ENCODE assay signal across 8 cellular contexts in genomic region chr12:48156648-48157015, GRCh38. TPM values are rescaled to one million over a fixed set of nuclear protein-coding genes. Genes with fewer than 3 reads are reported as not detected.
A peak's percentile ranks its signal among the peaks of the same experiment; 100 is the strongest.
DNase-seq lines count a peak whose midpoint lies in the region; ATAC-seq, FAIRE-seq and TF ChIP-seq lines count a peak whose summit lies in the region.

No MANE protein-coding gene starts in this region.

- no peaks in the 10 kb centered on the region for H3K9me2 ChIP-seq in neural cell (ENCODE audit: insufficient read depth, low read length)

- H3K79me2 ChIP-seq in H1 (ENCODE audit: control insufficient read depth in 1 of 2, insufficient read depth in 2 of 2, low read length in 2 of 2) (no peaks in the 10 kb centered on the region), neural cell (replicated peaks; ENCODE audit: insufficient read depth, low read length) (peaks cover 16% of the 10 kb centered on the region)

- H4K20me1 ChIP-seq in H1 (replicated peaks in 1 of 2; ENCODE audit: control insufficient read depth in 1 of 2, insufficient read depth in 2 of 2, low read length in 2 of 2) (no peaks in the 10 kb centered on the region), neural cell (ENCODE audit: insufficient read depth) (no peaks in the 10 kb centered on the region)

- H3K79me1 ChIP-seq in H1 (ENCODE audit: low read depth, low read length): no peaks in the 10 kb centered on the region

- POLR2A ChIA-PET in H1 (lab: Charles Lee; ENCODE audit: partially characterized antibody): interaction anchor here (0.7 to 3.1 kb wide), 12 partner anchors 9 to 451 kb away, joined by 3 to 21 read pairs (median 4); partner anchors contain the start of genes PFKM, RPAP3 and SENP1

- H2AFZ ChIP-seq in H1 (ENCODE audit: low read length) (peak overlapping the region; percentile 83), neural cell (ENCODE audit: low read depth, low read length) (peak overlapping the region; percentile 95)

- CTCF ChIA-PET in H1 (lab: Charles Lee; ENCODE audit: partially characterized antibody): interaction anchor here (0.6 to 3.6 kb wide), 13 partner anchors 10 to 470 kb away, joined by 3 to 16 read pairs (median 5); partner anchors contain the start of gene PFKM

- no peaks in the 10 kb centered on the region for H3F3A ChIP-seq in neural cell (ENCODE audit: insufficient read depth, low read length, poor library complexity, severe bottlenecking)

- H4K5ac ChIP-seq in H1 (ENCODE audit: insufficient read length, low read depth, low read length): no peak overlapping the region

- no peak overlapping the region for H3K4ac ChIP-seq in H1 (replicated peaks; ENCODE audit: insufficient read length, low read depth, low read length)

- H3K9me3 ChIP-seq in NT2/D1 (ENCODE audit: insufficient read depth, low read length): no peaks in the 10 kb centered on the region
- no peaks in the 10 kb centered on the region for H3K9me3 ChIP-seq in H1 (ENCODE audit: insufficient read depth in 2 of 2, low read depth in 1 of 2, low read length in 1 of 2)
- no peaks in the 10 kb centered on the region for H3K9me3 ChIP-seq in neural cell (ENCODE audit: low read length)

- no peak for TF ChIP-seq POLR2A in H1 (IDR thresholded peaks at IDR 0.05; ENCODE audit: control extremely low read depth in 1 of 2, low read depth in 2 of 2, low read length in 2 of 2)

- peaks cover 3% of the 10 kb centered on the region for H3K36me3 ChIP-seq in NT2/D1 (ENCODE audit: insufficient read depth, insufficient read length, low read length)
- no peaks in the 10 kb centered on the region for H3K36me3 ChIP-seq in H1 (ENCODE audit: control insufficient read depth in 2 of 4, insufficient read depth in 4 of 4, low read length in 3 of 4)
- H3K36me3 ChIP-seq in neural cell (ENCODE audit: insufficient read depth, low read length): peaks cover 5% of the 10 kb centered on the region

- no peak for ATAC-seq in HG02884 (IDR thresholded peaks at IDR 0.05; ENCODE audit: unreplicated experiment)

- H3K4me2 ChIP-seq in H1 (ENCODE audit: insufficient read depth in 1 of 2, low read depth in 2 of 2, low read length in 2 of 2) (peak overlapping the region; percentile 63 to 85), neural cell (ENCODE audit: low read length) (peak overlapping the region; percentile 71)

- H3K27ac ChIP-seq in C4-2B (peak overlapping the region; percentile 82), H1 (ENCODE audit: low read depth, low read length) (no peak overlapping the region), neural cell (ENCODE audit: low read length) (peak overlapping the region; percentile 96)

- H3K23me2 ChIP-seq in H1 (ENCODE audit: low read depth, low read length): peaks cover 4% of the 10 kb centered on the region; the same call in 1 of the 2 replicates

- no peak overlapping the region for H2AK5ac ChIP-seq in H1 (ENCODE audit: low read depth, low read length)

- H3K4me3 ChIP-seq in NT2/D1 (ENCODE audit: insufficient read length, low read depth) (peak overlapping the region; percentile 94), H1 (ENCODE audit: extremely low read depth in 1 of 4, insufficient read depth in 2 of 4, low read depth in 3 of 4, low read length in 4 of 4) (peak overlapping the region; percentile 86 to 94 (median 92)), neural cell (ENCODE audit: low read length) (peak overlapping the region; percentile 89)

- H2BK120ac ChIP-seq in H1 (replicated peaks; ENCODE audit: low read depth, low read length): no peak overlapping the region

- FAIRE-seq in H1 (lab: Jason Lieb, UNC): no peak

- H2BK20ac ChIP-seq in H1 (ENCODE audit: low read length): no peak overlapping the region

- no peak overlapping the region for H3K56ac ChIP-seq in H1 (replicated peaks; ENCODE audit: insufficient read length, low read depth, low read length)

- no peak overlapping the region for H2BK12ac ChIP-seq in H1 (ENCODE audit: low read depth, low read length)

- no peak for TF ChIP-seq RAD21 in H1 (IDR thresholded peaks at IDR 0.05 in 1 of 2, conservative IDR thresholded peaks at IDR 0.05 in 1 of 2; ENCODE audit: low read depth in 2 of 2, low read length in 2 of 2)
- no peak for TF ChIP-seq RAD21 in neural cell (conservative IDR thresholded peaks at IDR 0.05)

- no peak overlapping the region for H2BK5ac ChIP-seq in H1 (ENCODE audit: low read depth, low read length)

- H3K27me3 ChIP-seq in NT2/D1 (ENCODE audit: insufficient read depth, insufficient read length) (no peaks in the 10 kb centered on the region), H1 (replicated peaks in 1 of 4; ENCODE audit: control insufficient read depth in 3 of 4, extremely low read depth in 1 of 4, insufficient read depth in 3 of 4, low read length in 3 of 4) (no peaks in the 10 kb centered on the region), neural cell (ENCODE audit: insufficient read depth, low read depth, low read length) (no peaks in the 10 kb centered on the region)

- H3K14ac ChIP-seq in H1 (ENCODE audit: insufficient read length): no peak overlapping the region

- no peak overlapping the region for H4K8ac ChIP-seq in H1 (ENCODE audit: extremely low read depth, insufficient read depth, low read length)

- no peak overlapping the region for H4K91ac ChIP-seq in H1 (replicated peaks; ENCODE audit: insufficient read length, low read length)

- peaks cover 3% of the 10 kb centered on the region for H3K4me1 ChIP-seq in NT2/D1 (ENCODE audit: insufficient read depth, insufficient read length)
- peaks cover 0 to 5% (median under 1%) of the 10 kb centered on the region in 4 experiments; a peak in 2 of 7 replicates for H3K4me1 ChIP-seq in H1 (replicated peaks in 1 of 4; ENCODE audit: control insufficient read depth in 3 of 4, insufficient read depth in 4 of 4, low read length in 3 of 4)

- no peak overlapping the region for H2BK15ac ChIP-seq in H1 (ENCODE audit: low read length)

- no peak for TF ChIP-seq EP300 in H1 (IDR thresholded peaks at IDR 0.05; ENCODE audit: borderline replicate concordance in 1 of 2, low read depth in 2 of 2, low read length in 2 of 2)
- no peak for TF ChIP-seq EP300 in neural cell (conservative IDR thresholded peaks at IDR 0.05; ENCODE audit: poor library complexity, severe bottlenecking)

- 53% methylated on average over 8 of the region's 8 CpGs; no CpG with 5 or more reads in 1 of the 2 experiments for WGBS in H1 (ENCODE audit: extremely low coverage in 1 of 2, insufficient coverage in 1 of 2, insufficient read length in 1 of 2, insufficient replicate concordance in 2 of 2, low coverage in 1 of 2, low lambda C conversion rate in 2 of 2, missing lambda C conversion rate in 1 of 2), 2 experiments

- H3K9ac ChIP-seq in NT2/D1 (ENCODE audit: insufficient read length, low read depth) (peak overlapping the region; percentile 83), H1 (replicated peaks in 1 of 4; ENCODE audit: extremely low read depth in 1 of 4, low read depth in 3 of 4, low read length in 3 of 4) (peak overlapping the region in 2 of 4 experiments; percentile 8 to 70; a peak in 2 of 7 replicates), neural cell (ENCODE audit: low read length) (peak overlapping the region; percentile 94)

- no peak for DNase-seq in NT2/D1 (ENCODE audit: low read depth, low spot score)
- DNase-seq in H1 (ENCODE audit: low read depth in 1 of 2, low spot score in 2 of 2): peak in 1 of 2 experiments; percentile 47
- DNase-seq in GDM1 (lab: John Stamatoyannopoulos, UW): no peak
- no peak for DNase-seq in NCI-H1694 treated with DMSO at 0.1 percent for 48 hours (lab: John Stamatoyannopoulos, UW)
- no peak for DNase-seq in AML-193 (lab: John Stamatoyannopoulos, UW)

- no peak for TF ChIP-seq CTCF in C4-2B (conservative IDR thresholded peaks at IDR 0.05)
- TF ChIP-seq CTCF in H1 (IDR thresholded peaks at IDR 0.05; ENCODE audit: control extremely low read depth in 1 of 3, insufficient read depth in 1 of 3, low read depth in 1 of 3, low read length in 3 of 3): no peak
- no peak for TF ChIP-seq CTCF in neural cell (IDR thresholded peaks at IDR 0.05; ENCODE audit: poor library complexity, severe bottlenecking)

- no peak overlapping the region for H3K23ac ChIP-seq in H1 (ENCODE audit: insufficient read length)

- peak overlapping the region; percentile 13; the same call in 1 of the 2 replicates for H3K18ac ChIP-seq in H1 (ENCODE audit: extremely low read depth, low read length)

RNA-seq across cellular contexts. Expression of gene ASB8, which starts 0.7 kb away (rescaled TPM):
- 8.1 and 8.3 TPM in 2 replicates for total RNA-seq in H1 (2021; fragmentation: NEBNext Ultra II Directional; extraction: Animal tissue kit (Norgen Biotek cat#: 25700))
- polyA plus RNA-seq in H1 (2011; rRNA removed): 3.8 and 4.2 TPM in 2 replicates
- polyA plus RNA-seq in H1 (2011; cell fraction: cytosol; rRNA removed): 7.7 TPM
- 5.0 TPM for polyA plus RNA-seq in H1 (2011; cell fraction: nucleus; rRNA removed)
- 7.5 to 10.4 TPM (median 8.3 TPM) in 4 replicates for polyA plus RNA-seq in H1 (2012, experiment 1 of 2)
- 5.9 TPM for polyA plus RNA-seq in H1 (2012, experiment 2 of 2)
- 4.8 TPM for polyA plus RNA-seq in H1 (2013, experiment 1 of 2)
- polyA plus RNA-seq in H1 (2013, experiment 2 of 2): 4.6 TPM
- 12.5 and 15.9 TPM in 2 replicates for polyA minus RNA-seq in H1 (2011; rRNA and poly(A)+ RNA removed)
- polyA minus RNA-seq in H1 (2011; cell fraction: cytosol; rRNA and poly(A)+ RNA removed): 3.4 TPM
- 7.7 TPM for polyA minus RNA-seq in H1 (2011; cell fraction: nucleus; rRNA and poly(A)+ RNA removed)
- polyA plus RNA-seq in neural cell: 41.7 and 54.8 TPM in 2 replicates
- polyA minus RNA-seq in neural cell: 43.2 and 47.7 TPM in 2 replicates

RNA-seq across cellular contexts. Expression of gene CCDC184, which starts 26.8 kb away (rescaled TPM):
- 2.2 and 2.5 TPM in 2 replicates for total RNA-seq in H1 (2021; fragmentation: NEBNext Ultra II Directional; extraction: Animal tissue kit (Norgen Biotek cat#: 25700))
- polyA plus RNA-seq in H1 (2011; rRNA removed) (3.0 and 3.1 TPM in 2 replicates), neural cell (35.3 and 40.2 TPM in 2 replicates)
- polyA plus RNA-seq in H1 (2011; cell fraction: cytosol; rRNA removed): 2.6 TPM
- 1.2 TPM for polyA plus RNA-seq in H1 (2011; cell fraction: nucleus; rRNA removed)
- polyA plus RNA-seq in H1 (2012, experiment 1 of 2): 1.8 to 2.7 TPM (median 2.3 TPM) in 4 replicates
- polyA plus RNA-seq in H1 (2012, experiment 2 of 2): 3.7 TPM
- polyA plus RNA-seq in H1 (2013, experiment 1 of 2): 1.4 TPM
- polyA plus RNA-seq in H1 (2013, experiment 2 of 2): 1.4 TPM
- 1.6 and 1.7 TPM in 2 replicates for polyA minus RNA-seq in H1 (2011; rRNA and poly(A)+ RNA removed)
- 1.1 TPM for polyA minus RNA-seq in H1 (2011; cell fraction: cytosol; rRNA and poly(A)+ RNA removed)
- polyA minus RNA-seq in H1 (2011; cell fraction: nucleus; rRNA and poly(A)+ RNA removed): 1.4 TPM
- 38.7 and 39.9 TPM in 2 replicates for polyA minus RNA-seq in neural cell

RNA-seq across cellular contexts. Expression of gene PFKM, which starts 37.5 kb away (rescaled TPM):
- total RNA-seq in H1 (2021; fragmentation: NEBNext Ultra II Directional; extraction: Animal tissue kit (Norgen Biotek cat#: 25700)): 106 and 109 TPM in 2 replicates
- polyA plus RNA-seq in H1 (2011; rRNA removed) (62.6 and 73.7 TPM in 2 replicates), neural cell (122 and 137 TPM in 2 replicates)
- 88.9 TPM for polyA plus RNA-seq in H1 (2011; cell fraction: cytosol; rRNA removed)
- 120 TPM for polyA plus RNA-seq in H1 (2011; cell fraction: nucleus; rRNA removed)
- 119 to 125 TPM (median 122 TPM) in 4 replicates for polyA plus RNA-seq in H1 (2012, experiment 1 of 2)
- polyA plus RNA-seq in H1 (2012, experiment 2 of 2): 25.5 TPM
- polyA plus RNA-seq in H1 (2013, experiment 1 of 2): 35.6 TPM
- polyA plus RNA-seq in H1 (2013, experiment 2 of 2): 32.4 TPM
- 127 and 159 TPM in 2 replicates for polyA minus RNA-seq in H1 (2011; rRNA and poly(A)+ RNA removed)
- 44.6 TPM for polyA minus RNA-seq in H1 (2011; cell fraction: cytosol; rRNA and poly(A)+ RNA removed)
- polyA minus RNA-seq in H1 (2011; cell fraction: nucleus; rRNA and poly(A)+ RNA removed): 92.9 TPM
- polyA minus RNA-seq in neural cell: 119 and 121 TPM in 2 replicates

RNA-seq across cellular contexts. Expression of gene OR10AD1, which starts 46.5 kb away (rescaled TPM):
- not detected in 2 replicates for total RNA-seq in H1 (2021; fragmentation: NEBNext Ultra II Directional; extraction: Animal tissue kit (Norgen Biotek cat#: 25700))
- not detected in 2 replicates for polyA plus RNA-seq in H1 (2011; rRNA removed)
- polyA plus RNA-seq in H1 (2011; cell fraction: cytosol; rRNA removed): not detected
- not detected for polyA plus RNA-seq in H1 (2011; cell fraction: nucleus; rRNA removed)
- 0.13 TPM in 1 of 4 replicates, not detected in the others for polyA plus RNA-seq in H1 (2012, experiment 1 of 2)
- not detected for polyA plus RNA-seq in H1 (2012, experiment 2 of 2)
- not detected for polyA plus RNA-seq in H1 (2013, experiment 1 of 2)
- not detected for polyA plus RNA-seq in H1 (2013, experiment 2 of 2)
- polyA minus RNA-seq in H1 (2011; rRNA and poly(A)+ RNA removed): not detected in 2 replicates
- not detected for polyA minus RNA-seq in H1 (2011; cell fraction: cytosol; rRNA and poly(A)+ RNA removed)
- polyA minus RNA-seq in H1 (2011; cell fraction: nucleus; rRNA and poly(A)+ RNA removed): not detected
- not detected in 2 replicates for polyA plus RNA-seq in neural cell
- polyA minus RNA-seq in neural cell: not detected in 2 replicates

RNA-seq across cellular contexts. Expression of gene SENP1, which starts 50.8 kb away (rescaled TPM):
- 29.8 and 31.5 TPM in 2 replicates for total RNA-seq in H1 (2021; fragmentation: NEBNext Ultra II Directional; extraction: Animal tissue kit (Norgen Biotek cat#: 25700))
- 9.5 and 14.2 TPM in 2 replicates for polyA plus RNA-seq in H1 (2011; rRNA removed)
- 12.6 TPM for polyA plus RNA-seq in H1 (2011; cell fraction: cytosol; rRNA removed)
- polyA plus RNA-seq in H1 (2011; cell fraction: nucleus; rRNA removed): 9.8 TPM
- 9.6 to 15.5 TPM (median 12.5 TPM) in 4 replicates for polyA plus RNA-seq in H1 (2012, experiment 1 of 2)
- polyA plus RNA-seq in H1 (2012, experiment 2 of 2): 1.3 TPM
- 16.9 TPM for polyA plus RNA-seq in H1 (2013, experiment 1 of 2)
- 16.0 TPM for polyA plus RNA-seq in H1 (2013, experiment 2 of 2)
- 40.5 and 56.9 TPM in 2 replicates for polyA minus RNA-seq in H1 (2011; rRNA and poly(A)+ RNA removed)
- 20.7 TPM for polyA minus RNA-seq in H1 (2011; cell fraction: cytosol; rRNA and poly(A)+ RNA removed)
- 39.5 TPM for polyA minus RNA-seq in H1 (2011; cell fraction: nucleus; rRNA and poly(A)+ RNA removed)
- 12.3 and 14.0 TPM in 2 replicates for polyA plus RNA-seq in neural cell
- 56.0 and 61.0 TPM in 2 replicates for polyA minus RNA-seq in neural cell
